Comparison of ENCODE assay signal across 15 cellular contexts in genomic region chr2:47002031-47002430, GRCh38.
DNase-seq lines count a peak whose midpoint lies in the region; ATAC-seq and TF ChIP-seq lines count a peak whose summit lies in the region.
"Had no signal": no experiment of that assay in that cellular context is flagged by ENCODE, and none has a peak within 500 bp of the region (broad histone marks: within the 10 kb centered on the region; RNA-seq: fewer than 3 reads in every experiment).

No MANE protein-coding gene starts in this region.

- H3K27ac Mint-ChIP-seq in activated CD8-positive, alpha-beta memory T cell treated with anti-CD3 and anti-CD28 coated beads, Interleukin-2, amount 10 ng/mL, durations not matched to agents 7 days and 5 days = peak overlapping the region; percentile 56
- H3K27ac Mint-ChIP-seq in activated T-helper 2 cell treated with anti-CD3 and anti-CD28 coated beads, Interferon-gamma antibody, Interleukin-2, Interleukin-4, amounts not matched to agents 10 μg/mL and 5 μg/mL and 100 μg/mL, durations not matched to agents 14 hours and 24 hours and 36 hours = peak overlapping the region; percentile 66

- no peak for TF ChIP-seq CTCF in stomach (IDR thresholded peaks at IDR 0.05)

- no peak overlapping the region for H3K4me3 ChIP-seq in stomach
- H3K4me3 ChIP-seq: HAP-1, mucosa of descending colon, SK-N-MC, testis had no signal

- H3K4me3 Mint-ChIP-seq in activated CD8-positive, alpha-beta memory T cell treated with anti-CD3 and anti-CD28 coated beads, Interleukin-2, amount 10 ng/mL, durations not matched to agents 7 days and 5 days = no peak overlapping the region
- H3K4me3 Mint-ChIP-seq in activated T-helper 2 cell treated with anti-CD3 and anti-CD28 coated beads, Interferon-gamma antibody, Interleukin-2, Interleukin-4, amounts not matched to agents 10 μg/mL and 5 μg/mL and 100 μg/mL, durations not matched to agents 14 hours and 24 hours and 36 hours (ENCODE audit: low read depth) = no peak overlapping the region

- intact Hi-C loops in activated T-helper 2 cell treated with anti-CD3 and anti-CD28 coated beads, Interferon-gamma antibody, Interleukin-2, Interleukin-4, amounts not matched to agents 10 μg/mL and 5 μg/mL and 100 μg/mL, durations not matched to agents 14 hours and 24 hours and 36 hours (cut with micrococcal nuclease) = no loop called here
- intact Hi-C loops in stomach (cut with DNase I; ENCODE audit: low total_unique reads) = no loop called here

- H3K27ac ChIP-seq in layer of hippocampus (ENCODE audit: low read depth, low read length) (peak overlapping the region; percentile 96), stomach (peak overlapping the region in 3 of 5 donors; percentile 60 to 87 (median 61))
- H3K27ac ChIP-seq: SK-N-MC had no signal

- DNase-seq in activated CD8-positive, alpha-beta memory T cell treated with anti-CD3 and anti-CD28 coated beads, Interleukin-2, amount 10 ng/mL, durations not matched to agents 7 days and 5 days = no peak
- DNase-seq in activated CD8-positive, alpha-beta memory T cell treated with anti-CD3 and anti-CD28 coated beads for 24 hours = no peak
- no peak for DNase-seq in activated T-helper 2 cell treated with anti-CD3 and anti-CD28 coated beads, Interferon-gamma antibody, Interleukin-2, Interleukin-4, amounts not matched to agents 10 μg/mL and 5 μg/mL and 100 μg/mL, durations not matched to agents 14 hours and 24 hours and 36 hours (ENCODE audit: low spot score)
- no peak for DNase-seq in stomach
- no peak for DNase-seq in NCI-H1436 treated with DMSO at 0.1 percent for 48 hours (lab: John Stamatoyannopoulos, UW)
- DNase-seq: activated naive CD4-positive, alpha-beta T cell treated with Interleukin-2 at 50 U/mL for 16 hours; central memory CD4-positive, alpha-beta T cell; NCI-H1105 had no signal

- no peaks in the 10 kb centered on the region for H3K9me3 Mint-ChIP-seq in activated CD8-positive, alpha-beta memory T cell treated with anti-CD3 and anti-CD28 coated beads, Interleukin-2, amount 10 ng/mL, durations not matched to agents 7 days and 5 days (ENCODE audit: low read depth)
- no peaks in the 10 kb centered on the region for H3K9me3 Mint-ChIP-seq in activated T-helper 2 cell treated with anti-CD3 and anti-CD28 coated beads, Interferon-gamma antibody, Interleukin-2, Interleukin-4, amounts not matched to agents 10 μg/mL and 5 μg/mL and 100 μg/mL, durations not matched to agents 14 hours and 24 hours and 36 hours

- WGBS in stomach, 5 donors = 82 to 92% (median 85%) methylated on average over 5 of the region's 5 CpGs

- no peak for TF ChIP-seq EP300 in stomach (IDR thresholded peaks at IDR 0.05)

- peaks cover 0 to 59% (median 25%) of the 10 kb centered on the region in 4 donors for H3K4me1 ChIP-seq in stomach

- CTCF ChIA-PET in activated CD8-positive, alpha-beta memory T cell treated with anti-CD3 and anti-CD28 coated beads, Interleukin-2, amount 10 ng/mL, durations not matched to agents 7 days and 5 days (lab: Charles Lee) = no interaction called here

- ATAC-seq in activated CD8-positive, alpha-beta memory T cell treated with anti-CD3 and anti-CD28 coated beads, Interleukin-2, amount 10 ng/mL, durations not matched to agents 7 days and 5 days = no peak
- ATAC-seq in HG03439 (IDR thresholded peaks at IDR 0.05; ENCODE audit: unreplicated experiment) = no peak
- no peak for ATAC-seq in GM19463 (IDR thresholded peaks at IDR 0.05; ENCODE audit: unreplicated experiment)

- H3K9me3 ChIP-seq in stomach = no peaks in the 10 kb centered on the region
- H3K9me3 ChIP-seq: HAP-1, mucosa of descending colon, testis had no signal

- H3K27me3 Mint-ChIP-seq in activated CD8-positive, alpha-beta memory T cell treated with anti-CD3 and anti-CD28 coated beads, Interleukin-2, amount 10 ng/mL, durations not matched to agents 7 days and 5 days = no peaks in the 10 kb centered on the region
- no peaks in the 10 kb centered on the region for H3K27me3 Mint-ChIP-seq in activated T-helper 2 cell treated with anti-CD3 and anti-CD28 coated beads, Interferon-gamma antibody, Interleukin-2, Interleukin-4, amounts not matched to agents 10 μg/mL and 5 μg/mL and 100 μg/mL, durations not matched to agents 14 hours and 24 hours and 36 hours (ENCODE audit: low read depth)

- H3K27me3 ChIP-seq in layer of hippocampus (ENCODE audit: control insufficient read depth, insufficient read depth, low read length) (no peaks in the 10 kb centered on the region), stomach (no peaks in the 10 kb centered on the region)
- H3K27me3 ChIP-seq: testis had no signal

- H3K4me1 Mint-ChIP-seq in activated CD8-positive, alpha-beta memory T cell treated with anti-CD3 and anti-CD28 coated beads, Interleukin-2, amount 10 ng/mL, durations not matched to agents 7 days and 5 days = peaks cover 2% of the 10 kb centered on the region
- peaks cover 3% of the 10 kb centered on the region for H3K4me1 Mint-ChIP-seq in activated T-helper 2 cell treated with anti-CD3 and anti-CD28 coated beads, Interferon-gamma antibody, Interleukin-2, Interleukin-4, amounts not matched to agents 10 μg/mL and 5 μg/mL and 100 μg/mL, durations not matched to agents 14 hours and 24 hours and 36 hours (ENCODE audit: low read depth)

- peaks cover 13% of the 10 kb centered on the region for H3K36me3 Mint-ChIP-seq in activated CD8-positive, alpha-beta memory T cell treated with anti-CD3 and anti-CD28 coated beads, Interleukin-2, amount 10 ng/mL, durations not matched to agents 7 days and 5 days
- peaks cover 42% of the 10 kb centered on the region for H3K36me3 Mint-ChIP-seq in activated T-helper 2 cell treated with anti-CD3 and anti-CD28 coated beads, Interferon-gamma antibody, Interleukin-2, Interleukin-4, amounts not matched to agents 10 μg/mL and 5 μg/mL and 100 μg/mL, durations not matched to agents 14 hours and 24 hours and 36 hours (ENCODE audit: low read depth)

- no peak for TF ChIP-seq POLR2A in stomach (IDR thresholded peaks at IDR 0.05)

- peaks cover 0 to 43% (median 39%) of the 10 kb centered on the region in 4 donors for H3K36me3 ChIP-seq in stomach
- H3K36me3 ChIP-seq: HAP-1 had no signal
